Comparison of ENCODE assay signal across 18 cellular contexts in genomic region chr17:72503556-72503955, GRCh38.
A peak's percentile ranks its signal among the peaks of the same experiment; 100 is the strongest.
DNase-seq lines count a peak whose midpoint lies in the region; ATAC-seq and TF ChIP-seq lines count a peak whose summit lies in the region.
"Had no signal": no experiment of that assay in that cellular context is flagged by ENCODE, and none has a peak within 500 bp of the region (broad histone marks: within the 10 kb centered on the region; RNA-seq: fewer than 3 reads in every experiment).

No MANE protein-coding gene starts in this region.

- DNase-seq in GM23248 (no peak), RWPE1 (ENCODE audit: low spot score) (no peak), smooth muscle cell (lab: John Stamatoyannopoulos, UW; ENCODE audit: unreplicated experiment) (no peak), trophoblast cell (no peak), NOMO-1 treated with dmso at 0.1 percent for 144 hours (lab: John Stamatoyannopoulos, UW; ENCODE audit: unreplicated experiment) (no peak)
- DNase-seq: CD4-positive, CD25-positive, alpha-beta regulatory T cell; DMS 273 treated with DMSO at 0.1 percent for 48 hours; DMS79 treated with DMSO at 0.1 percent for 48 hours; Karpas-422; NCI-H1694; NCI-H2081; NCI-H2171; NCI-H524 treated with DMSO at 0.1 percent for 48 hours; PC-3 had no signal

- WGBS in GM23248 (ENCODE audit: low coverage in 1 of 2, low lambda C conversion rate in 2 of 2, missing lambda C conversion rate in 2 of 2), 2 experiments, result 95 to 98% methylated on average over 6 of the region's 6 CpGs
- 98% methylated on average over 6 of the region's 6 CpGs for WGBS in smooth muscle cell (ENCODE audit: low lambda C conversion rate)
- WGBS in trophoblast cell (ENCODE audit: extremely low coverage, insufficient coverage, insufficient read length), result no CpG with 5 or more reads among the region's 6 CpGs

- H2BK5ac ChIP-seq in trophoblast cell (ENCODE audit: low read depth, low read length, poor library complexity), result no peak overlapping the region

- peak overlapping the region in 4 of 5 experiments; percentile 90 to 98 (median 96) for H3K27ac Mint-ChIP-seq in brain
- H3K27ac Mint-ChIP-seq: CD4-positive, CD25-positive, alpha-beta regulatory T cell; IgD-negative memory B cell had no signal

- H4K91ac ChIP-seq in trophoblast cell (ENCODE audit: low read depth, low read length), result no peak overlapping the region

- H3K4ac ChIP-seq in trophoblast cell (ENCODE audit: low read depth, low read length), result no peak overlapping the region

- no peak overlapping the region for H4K12ac ChIP-seq in trophoblast cell (ENCODE audit: low read depth, low read length)

- H3K9ac ChIP-seq in GM23248 (0 out of 2 replicates have a peak overlapping the region, but pooled peaks have one; percentile 62), smooth muscle cell (ENCODE audit: low read depth) (no peak overlapping the region), trophoblast cell (ENCODE audit: low read length) (no peak overlapping the region)

- in situ Hi-C loops in GM23248 (cut with MboI), result loop anchor here (25.0 kb wide), 1 partner anchor 366 kb away; no protein-coding TSS in a partner anchor

- H3K27ac ChIP-seq in GM23248, result peak overlapping the region; percentile 62; the same call in 1 of the 2 replicates
- H3K27ac ChIP-seq in RWPE1, result peak overlapping the region; percentile 57
- peak overlapping the region; percentile 45 for H3K27ac ChIP-seq in smooth muscle cell (ENCODE audit: low read depth)
- no peak overlapping the region for H3K27ac ChIP-seq in trophoblast cell (ENCODE audit: low read depth, low read length)

- H3K27me3 Mint-ChIP-seq in brain, result no peaks in the 10 kb centered on the region
- H3K27me3 Mint-ChIP-seq: CD4-positive, CD25-positive, alpha-beta regulatory T cell had no signal

- H3K14ac ChIP-seq in trophoblast cell (ENCODE audit: low read length), result no peak overlapping the region

- H3K4me3 Mint-ChIP-seq in brain, result no peak overlapping the region
- H3K4me3 Mint-ChIP-seq: CD4-positive, CD25-positive, alpha-beta regulatory T cell; IgD-negative memory B cell had no signal

- H2BK12ac ChIP-seq in trophoblast cell (ENCODE audit: low read length), result no peak overlapping the region

- H3K36me3 ChIP-seq in GM23248 (ENCODE audit: low read depth), result no peaks in the 10 kb centered on the region
- H3K36me3 ChIP-seq in smooth muscle cell (ENCODE audit: low read depth), result no peaks in the 10 kb centered on the region
- H3K36me3 ChIP-seq in trophoblast cell (ENCODE audit: control insufficient read depth in 1 of 2, insufficient read depth in 2 of 2, low read length in 2 of 2), result no peaks in the 10 kb centered on the region
- H3K36me3 ChIP-seq: HAP-1 had no signal

- H3K4me3 ChIP-seq in GM23248, result no peak overlapping the region; the same call in 1 of the 2 replicates
- no peak overlapping the region for H3K4me3 ChIP-seq in smooth muscle cell
- no peak overlapping the region for H3K4me3 ChIP-seq in trophoblast cell (ENCODE audit: low read depth, low read length)
- H3K4me3 ChIP-seq: HAP-1 had no signal

- peaks cover 78% of the 10 kb centered on the region for H3K79me2 ChIP-seq in GM23248 (ENCODE audit: insufficient read depth)
- H3K79me2 ChIP-seq in smooth muscle cell (ENCODE audit: low read depth), result peaks cover 47% of the 10 kb centered on the region
- H3K79me2 ChIP-seq in trophoblast cell (ENCODE audit: control insufficient read depth, insufficient read depth, low read length, poor library complexity), result peaks cover 2% of the 10 kb centered on the region

- H3K9me3 ChIP-seq in GM23248 (ENCODE audit: low read depth) (no peaks in the 10 kb centered on the region), smooth muscle cell (replicated peaks; ENCODE audit: low read depth) (no peaks in the 10 kb centered on the region), trophoblast cell (ENCODE audit: insufficient read depth, low read depth, low read length) (no peaks in the 10 kb centered on the region)
- H3K9me3 ChIP-seq: HAP-1 had no signal

- POLR2A ChIA-PET in RWPE1 (lab: Yijun Ruan, JAX; ENCODE audit: low non-redundant PET), result no interaction called here

- no peak overlapping the region for H2AK5ac ChIP-seq in trophoblast cell (ENCODE audit: low read length)

- H2AFZ ChIP-seq in GM23248 (no peak overlapping the region), smooth muscle cell (ENCODE audit: low read depth) (no peak overlapping the region), trophoblast cell (ENCODE audit: insufficient read depth, low read length, poor library complexity) (no peak overlapping the region)

- H3K9me2 ChIP-seq in GM23248 (ENCODE audit: insufficient read depth), result no peaks in the 10 kb centered on the region

- H3K79me1 ChIP-seq in trophoblast cell (ENCODE audit: low read length), result peaks cover 10% of the 10 kb centered on the region

- no peak overlapping the region for H3K18ac ChIP-seq in trophoblast cell (ENCODE audit: low read length)

- peaks cover 11% of the 10 kb centered on the region for H3K36me3 Mint-ChIP-seq in brain
- H3K36me3 Mint-ChIP-seq: CD4-positive, CD25-positive, alpha-beta regulatory T cell had no signal

- peaks cover 18% of the 10 kb centered on the region for H3K4me1 ChIP-seq in GM23248 (ENCODE audit: insufficient read depth)
- H3K4me1 ChIP-seq in smooth muscle cell (ENCODE audit: low read depth), result peaks cover 12% of the 10 kb centered on the region
- peaks cover 18 to 21% of the 10 kb centered on the region in 2 experiments for H3K4me1 ChIP-seq in trophoblast cell (ENCODE audit: control insufficient read depth in 1 of 2, insufficient read depth in 2 of 2, low read length in 2 of 2)
- H3K4me1 ChIP-seq: HAP-1 had no signal

- H3K4me2 ChIP-seq in GM23248 (ENCODE audit: unreplicated experiment), result peak overlapping the region; percentile 84
- peak overlapping the region; percentile 50 for H3K4me2 ChIP-seq in smooth muscle cell
- no peak overlapping the region for H3K4me2 ChIP-seq in trophoblast cell (ENCODE audit: low read length)

- no peak overlapping the region for H3K23ac ChIP-seq in trophoblast cell (ENCODE audit: low read length)

- H3K27me3 ChIP-seq in GM23248 (replicated peaks; ENCODE audit: insufficient read depth) (no peaks in the 10 kb centered on the region), smooth muscle cell (ENCODE audit: low read depth) (no peaks in the 10 kb centered on the region), trophoblast cell (ENCODE audit: insufficient read depth, low read length) (no peaks in the 10 kb centered on the region)

- no peak overlapping the region for H4K8ac ChIP-seq in trophoblast cell (ENCODE audit: low read depth, low read length)

- H3F3A ChIP-seq in GM23248 (ENCODE audit: insufficient read depth) (peaks cover 8% of the 10 kb centered on the region; the same call in 1 of the 2 replicates), smooth muscle cell (ENCODE audit: low read depth) (no peaks in the 10 kb centered on the region)

- no peak overlapping the region for H2BK120ac ChIP-seq in trophoblast cell (ENCODE audit: insufficient read depth, low read length, poor library complexity)

- H3K4me1 Mint-ChIP-seq in brain, result peaks cover 66% of the 10 kb centered on the region
- H3K4me1 Mint-ChIP-seq: CD4-positive, CD25-positive, alpha-beta regulatory T cell; IgD-negative memory B cell had no signal

- TF ChIP-seq CTCF in RWPE1 (conservative IDR thresholded peaks at IDR 0.05; ENCODE audit: low read depth), result no peak
- no peak for TF ChIP-seq CTCF in brain (conservative IDR thresholded peaks at IDR 0.05)
- TF ChIP-seq CTCF in smooth muscle cell (IDR thresholded peaks at IDR 0.05; ENCODE audit: borderline replicate concordance, insufficient read depth, poor library complexity, severe bottlenecking), result no peak

- CTCF ChIA-PET in RWPE1 (lab: Yijun Ruan, JAX), result interaction anchor here (0.6 kb wide), 1 partner anchor 137 kb away, joined by 3 read pairs; no protein-coding TSS in a partner anchor

- no peaks in the 10 kb centered on the region for H4K20me1 ChIP-seq in GM23248 (ENCODE audit: insufficient read depth)
- peaks cover 27% of the 10 kb centered on the region for H4K20me1 ChIP-seq in smooth muscle cell (ENCODE audit: low read depth)

- peaks cover 3 to 16% (median 13%) of the 10 kb centered on the region in 5 experiments for H3K9me3 Mint-ChIP-seq in brain

- no peak for ATAC-seq in HG03280 (IDR thresholded peaks at IDR 0.05; ENCODE audit: unreplicated experiment)
- ATAC-seq: PC-3 had no signal
